11 cellular contexts compared by ENCODE assay signal in genomic region chr14:26276757-26277156, GRCh38.
DNase-seq lines count a peak whose midpoint lies in the region; ATAC-seq and TF ChIP-seq lines count a peak whose summit lies in the region.
"Had no signal": no experiment of that assay in that cellular context is flagged by ENCODE, and none has a peak within 500 bp of the region (broad histone marks: within the 10 kb centered on the region; RNA-seq: fewer than 3 reads in every experiment).

No MANE protein-coding gene starts in this region.

- H3K9me3 ChIP-seq in Caco-2 (no peaks in the 10 kb centered on the region), hepatocyte (ENCODE audit: low read depth) (no peaks in the 10 kb centered on the region), adrenal gland (replicated peaks in 1 of 3) (no peaks in the 10 kb centered on the region)

- peaks cover 3% of the 10 kb centered on the region for H3K9me3 Mint-ChIP-seq in Caco-2 (ENCODE audit: unreplicated experiment)

- WGBS in hepatocyte (ENCODE audit: low lambda C conversion rate, missing lambda C conversion rate), result 72% methylated on average over 2 of the region's 2 CpGs
- 86 to 91% (median 89%) methylated on average over 2 of the region's 2 CpGs for WGBS in adrenal gland, 4 donors

- POLR2A ChIA-PET in Caco-2 (lab: Charles Lee), result no interaction called here

- no peak for TF ChIP-seq POLR2A in NB4 (IDR thresholded peaks at IDR 0.05; ENCODE audit: extremely low read depth, insufficient read length)
- no peak for TF ChIP-seq POLR2A in adrenal gland (IDR thresholded peaks at IDR 0.05)

- H3K27ac ChIP-seq in hepatocyte (no peak overlapping the region), adrenal gland (no peak overlapping the region)
- H3K27ac ChIP-seq: left ventricle myocardium inferior had no signal

- H4K20me1 ChIP-seq in hepatocyte (ENCODE audit: insufficient read depth, poor library complexity, severe bottlenecking), result no peaks in the 10 kb centered on the region

- H3K9me2 ChIP-seq in hepatocyte (replicated peaks; ENCODE audit: insufficient read depth), result no peaks in the 10 kb centered on the region

- H3K27me3 ChIP-seq in Caco-2 (replicated peaks; ENCODE audit: control insufficient read depth, insufficient read depth, low read length), result no peaks in the 10 kb centered on the region
- no peaks in the 10 kb centered on the region for H3K27me3 ChIP-seq in hepatocyte
- no peaks in the 10 kb centered on the region for H3K27me3 ChIP-seq in adrenal gland

- H3K36me3 ChIP-seq in Caco-2 (ENCODE audit: control insufficient read depth, insufficient read depth, low read length) (no peaks in the 10 kb centered on the region), hepatocyte (replicated peaks; ENCODE audit: insufficient read depth, low read depth) (no peaks in the 10 kb centered on the region), adrenal gland (replicated peaks in 1 of 2) (no peaks in the 10 kb centered on the region)
- H3K36me3 ChIP-seq: left ventricle myocardium inferior had no signal

- ATAC-seq in GM21526 (IDR thresholded peaks at IDR 0.05; ENCODE audit: low FRiP score, unreplicated experiment) (no peak), GM18502 (IDR thresholded peaks at IDR 0.05; ENCODE audit: poor library complexity, unreplicated experiment) (no peak)

- H3K4me1 ChIP-seq in Caco-2 (peaks cover 10% of the 10 kb centered on the region), hepatocyte (ENCODE audit: insufficient read depth) (peaks cover 6% of the 10 kb centered on the region), adrenal gland (replicated peaks in 1 of 2) (no peaks in the 10 kb centered on the region)
- H3K4me1 ChIP-seq: left ventricle myocardium inferior had no signal

- peaks cover 8% of the 10 kb centered on the region for H3K4me1 Mint-ChIP-seq in Caco-2 (ENCODE audit: low read depth, unreplicated experiment)
- H3K4me1 Mint-ChIP-seq: CD4-positive, CD25-positive, alpha-beta regulatory T cell had no signal

- no peaks in the 10 kb centered on the region for H3K79me2 ChIP-seq in hepatocyte

- no peak overlapping the region for H3K4me3 Mint-ChIP-seq in Caco-2 (ENCODE audit: unreplicated experiment)
- H3K4me3 Mint-ChIP-seq: activated naive CD8-positive, alpha-beta T cell; CD4-positive, CD25-positive, alpha-beta regulatory T cell had no signal

- CTCF ChIA-PET in Caco-2 (lab: Charles Lee), result interaction anchor here (0.8 kb wide), 1 partner anchor 113 kb away, joined by 6 read pairs; no protein-coding TSS in a partner anchor

- H3K36me3 Mint-ChIP-seq in Caco-2 (ENCODE audit: insufficient read depth, unreplicated experiment), result peaks cover 7% of the 10 kb centered on the region
- H3K36me3 Mint-ChIP-seq: activated naive CD8-positive, alpha-beta T cell; CD4-positive, CD25-positive, alpha-beta regulatory T cell had no signal

- DNase-seq in Caco-2, result peak in 1 of 2 experiments; percentile 39
- peak; percentile 16 for DNase-seq in NB4 (ENCODE audit: low read depth)
- peak; percentile 6 for DNase-seq in SK-N-DZ (ENCODE audit: low spot score)
- peak; percentile 7 for DNase-seq in hepatocyte (ENCODE audit: low spot score)
- no peak for DNase-seq in adrenal gland
- no peak for DNase-seq in NCI-H187 treated with DMSO at 0.1 percent for 48 hours (lab: John Stamatoyannopoulos, UW)
- DNase-seq: CD4-positive, CD25-positive, alpha-beta regulatory T cell; left ventricle myocardium inferior had no signal

- BruUV-seq in Caco-2 (replicated peaks; lab: Mats Ljungman, UMichigan), result no TSS peak

- no peak overlapping the region for H3K27ac Mint-ChIP-seq in Caco-2 (ENCODE audit: unreplicated experiment)
- H3K27ac Mint-ChIP-seq: activated naive CD8-positive, alpha-beta T cell; CD4-positive, CD25-positive, alpha-beta regulatory T cell had no signal

- intact Hi-C loops in Caco-2 (cut with micrococcal nuclease; ENCODE audit: unreplicated experiment) (loop anchor here (1.0 to 5.0 kb wide), 3 partner anchors 69 to 444 kb away; no protein-coding TSS in a partner anchor), adrenal gland (cut with DNase I) (no loop called here)

- H2AFZ ChIP-seq in hepatocyte, result no peak overlapping the region

- H3K4me2 ChIP-seq in hepatocyte, result no peak overlapping the region

- H3K27me3 Mint-ChIP-seq in Caco-2 (ENCODE audit: insufficient read depth, unreplicated experiment), result no peaks in the 10 kb centered on the region
- H3K27me3 Mint-ChIP-seq: activated naive CD8-positive, alpha-beta T cell; CD4-positive, CD25-positive, alpha-beta regulatory T cell had no signal

- no peak overlapping the region for H3K4me3 ChIP-seq in Caco-2 (ENCODE audit: low read depth, low read length)
- no peak overlapping the region for H3K4me3 ChIP-seq in NB4 (ENCODE audit: low read depth, low read length)
- H3K4me3 ChIP-seq in hepatocyte, result no peak overlapping the region
- H3K4me3 ChIP-seq in adrenal gland, result no peak overlapping the region
- H3K4me3 ChIP-seq: left ventricle myocardium inferior had no signal

- TF ChIP-seq CTCF in Caco-2 (IDR thresholded peaks at IDR 0.05; ENCODE audit: insufficient read depth in 1 of 2, low read depth in 1 of 2, low read length in 1 of 2, severe bottlenecking in 1 of 2, unreplicated experiment in 1 of 2), result peak; percentile 35 to 53
- peak; percentile 45 for TF ChIP-seq CTCF in NB4 (IDR thresholded peaks at IDR 0.05; ENCODE audit: low read depth, low read length)
- peak; percentile 26 for TF ChIP-seq CTCF in hepatocyte (IDR thresholded peaks at IDR 0.05; ENCODE audit: poor library complexity)
- peak in 1 of 6 experiments; percentile 12 for TF ChIP-seq CTCF in adrenal gland (IDR thresholded peaks at IDR 0.05)

Comparison
In these comparisons a context has a peak if more than half of its experiments do, and no peak if none do; other contexts are left out.
1. DNase-seq: peak in NB4 (single experiment), SK-N-DZ (single experiment) and hepatocyte (single experiment); none in adrenal gland (0 of 7) and NCI-H187 treated with DMSO at 0.1 percent for 48 hours (single experiment).